ENCODE assay signal across 16 cellular contexts in genomic region chr10:132283604-132284382, GRCh38. TPM values are rescaled to one million over a fixed set of nuclear protein-coding genes. Genes with fewer than 3 reads are reported as not detected.
DNase-seq lines count a peak whose midpoint lies in the region; ATAC-seq and TF ChIP-seq lines count a peak whose summit lies in the region.
"Had no signal": no experiment of that assay in that cellular context is flagged by ENCODE, and none has a peak within 500 bp of the region (broad histone marks: within the 10 kb centered on the region; RNA-seq: fewer than 3 reads in every experiment).

No MANE protein-coding gene starts in this region.

- H3K27me3 ChIP-seq in right cardiac atrium (ENCODE audit: control insufficient read depth, insufficient read depth) (no peaks in the 10 kb centered on the region), heart right ventricle (peaks cover 0 to 21% (median 5%) of the 10 kb centered on the region in 7 donors), hepatocyte (peaks cover 16% of the 10 kb centered on the region), aorta (ENCODE audit: control insufficient read depth in 1 of 2, insufficient read depth in 2 of 2, low read length in 1 of 2) (no peaks in the 10 kb centered on the region)

- no peak for TF ChIP-seq POLR2A in GM18505 (IDR thresholded peaks at IDR 0.05; ENCODE audit: borderline replicate concordance, extremely low read depth, insufficient read depth, insufficient read length)

- H3K36me3 ChIP-seq in heart right ventricle, result no peaks in the 10 kb centered on the region
- H3K36me3 ChIP-seq in hepatocyte (replicated peaks; ENCODE audit: insufficient read depth, low read depth), result no peaks in the 10 kb centered on the region
- no peaks in the 10 kb centered on the region for H3K36me3 ChIP-seq in aorta (ENCODE audit: control insufficient read depth in 1 of 2, insufficient read depth in 2 of 2, low read length in 1 of 2)

- ATAC-seq in right cardiac atrium, result no peak
- ATAC-seq in heart right ventricle, result no peak
- peak; percentile 28 for ATAC-seq in omental fat pad (ENCODE audit: low FRiP score)
- no peak for ATAC-seq in aorta (ENCODE audit: low FRiP score)
- no peak for ATAC-seq in GM18505 (IDR thresholded peaks at IDR 0.05; ENCODE audit: unreplicated experiment)
- no peak for ATAC-seq in HG02938 (IDR thresholded peaks at IDR 0.05; ENCODE audit: unreplicated experiment)
- no peak for ATAC-seq in HG03469 (IDR thresholded peaks at IDR 0.05; ENCODE audit: unreplicated experiment)
- ATAC-seq: HCT116 had no signal

- H3K4me3 ChIP-seq in right cardiac atrium (ENCODE audit: low read length) (no peak overlapping the region), heart right ventricle (no peak overlapping the region), hepatocyte (no peak overlapping the region), aorta (ENCODE audit: low read length in 2 of 2) (no peak overlapping the region)

- no peaks in the 10 kb centered on the region for H3K79me2 ChIP-seq in hepatocyte

- H3K4me1 ChIP-seq in right cardiac atrium (ENCODE audit: control insufficient read depth, insufficient read depth, low read length) (no peaks in the 10 kb centered on the region), heart right ventricle (peaks cover 0 to 4% (median 0%) of the 10 kb centered on the region in 9 donors), hepatocyte (ENCODE audit: insufficient read depth) (no peaks in the 10 kb centered on the region), aorta (ENCODE audit: control insufficient read depth in 1 of 2, insufficient read depth in 2 of 2, low read length in 2 of 2) (no peaks in the 10 kb centered on the region)

- intact Hi-C loops in right cardiac atrium (cut with DNase I), result no loop called here
- intact Hi-C loops in heart right ventricle (cut with DNase I), result no loop called here
- intact Hi-C loops in aorta (cut with DNase I), result no loop called here

- H2AFZ ChIP-seq in hepatocyte, result no peak overlapping the region

- H4K20me1 ChIP-seq in hepatocyte (ENCODE audit: insufficient read depth, poor library complexity, severe bottlenecking), result no peaks in the 10 kb centered on the region

- TF ChIP-seq CTCF in heart right ventricle (IDR thresholded peaks at IDR 0.05) (no peak), hepatocyte (IDR thresholded peaks at IDR 0.05; ENCODE audit: poor library complexity) (no peak), omental fat pad (IDR thresholded peaks at IDR 0.05) (no peak)

- WGBS in right cardiac atrium, result 79% methylated on average over 24 of the region's 24 CpGs
- 78 to 79% methylated on average over 24 of the region's 24 CpGs for WGBS in heart right ventricle, 2 donors
- WGBS in hepatocyte (ENCODE audit: low lambda C conversion rate, missing lambda C conversion rate), result 86% methylated on average over 21 of the region's 24 CpGs
- 66 to 75% methylated on average over 21 to 24 of the region's 24 CpGs for WGBS in aorta, 2 donors

- no peaks in the 10 kb centered on the region for H3K9me2 ChIP-seq in hepatocyte (replicated peaks; ENCODE audit: insufficient read depth)

- peak in 2 of 3 donors; percentile 4 to 34 for DNase-seq in right cardiac atrium
- no peak for DNase-seq in heart right ventricle
- peak; percentile 50 for DNase-seq in hepatocyte (ENCODE audit: low spot score)
- no peak for DNase-seq in omental fat pad (ENCODE audit: low spot score)
- DNase-seq in aorta, result peak; percentile 33 to 57
- DNase-seq: CD4-positive, alpha-beta T cell; Karpas-422; NCI-H1105 treated with DMSO at 0.1 percent for 48 hours; NCI-H187 treated with DMSO at 0.1 percent for 48 hours; NCI-H2171; NCI-H82; SHP77 had no signal

- no peaks in the 10 kb centered on the region for H3K9me3 ChIP-seq in right cardiac atrium (ENCODE audit: control insufficient read depth, low read length)
- peaks cover 0 to 11% (median 3%) of the 10 kb centered on the region in 11 donors for H3K9me3 ChIP-seq in heart right ventricle
- H3K9me3 ChIP-seq in hepatocyte (ENCODE audit: low read depth), result no peaks in the 10 kb centered on the region
- H3K9me3 ChIP-seq in aorta (ENCODE audit: control insufficient read depth, low read length), result no peaks in the 10 kb centered on the region

- no peak overlapping the region for H3K27ac ChIP-seq in right cardiac atrium (ENCODE audit: low read length)
- H3K27ac ChIP-seq in heart right ventricle, result no peak overlapping the region
- H3K27ac ChIP-seq in hepatocyte, result no peak overlapping the region
- H3K27ac ChIP-seq in aorta (ENCODE audit: low read depth in 1 of 2, low read length in 2 of 2), result no peak overlapping the region

- H3K4me2 ChIP-seq in hepatocyte, result no peak overlapping the region

RNA-seq across cellular contexts. Expression of gene STK32C, which starts 24.0 kb away (rescaled TPM):
- total RNA-seq in right cardiac atrium (1 to 10 TPM; 5.7 to 7.3 (median 6.7) TPM), heart right ventricle (1 to 10 TPM; 2.7 to 7.7 (median 5.7) TPM), hepatocyte (4.8 and 7.9 TPM in 2 replicates), omental fat pad (1 to 10 TPM; 5.0 to 8.9 (median 8.1) TPM), aorta (10 to 100 TPM in 1 of 2 donors, 1 to 10 TPM in 1; 7.1 to 12.2 TPM)
- polyA plus RNA-seq in right cardiac atrium (6.9 TPM), heart right ventricle (1 to 10 TPM; 4.7 to 8.9 TPM), hepatocyte (9.6 and 12.2 TPM in 2 replicates), aorta (10 to 100 TPM in 1 of 2 donors, 1 to 10 TPM in 1; 4.9 to 12.4 TPM)

RNA-seq across cellular contexts. Expression of gene LRRC27, which starts 48.2 kb away (rescaled TPM):
- total RNA-seq in right cardiac atrium (1 to 10 TPM; 3.7 to 9.3 (median 6.8) TPM), heart right ventricle (1 to 10 TPM; 3.0 to 8.1 (median 4.7) TPM), hepatocyte (6.8 and 8.3 TPM in 2 replicates), omental fat pad (10 to 100 TPM in 1 of 4 donors, 1 to 10 TPM in 3; 5.0 to 12.1 (median 7.7) TPM), aorta (10 to 100 TPM in 1 of 2 donors, 1 to 10 TPM in 1; 4.6 to 11.7 TPM)
- polyA plus RNA-seq in right cardiac atrium (5.4 TPM), heart right ventricle (1 to 10 TPM; 3.5 to 6.0 TPM), hepatocyte (7.5 and 7.9 TPM in 2 replicates), aorta (1 to 10 TPM; 3.1 to 9.0 TPM)

Comparison
In these comparisons a context has a peak if more than half of its experiments do, and no peak if none do; other contexts are left out.
1. DNase-seq: peak in right cardiac atrium (2 of 3), hepatocyte (single experiment) and aorta (2 of 2); none in heart right ventricle (0 of 2) and omental fat pad (single experiment).